Comparison of ENCODE assay signal across 33 cellular contexts in the genomic region with DNA sequence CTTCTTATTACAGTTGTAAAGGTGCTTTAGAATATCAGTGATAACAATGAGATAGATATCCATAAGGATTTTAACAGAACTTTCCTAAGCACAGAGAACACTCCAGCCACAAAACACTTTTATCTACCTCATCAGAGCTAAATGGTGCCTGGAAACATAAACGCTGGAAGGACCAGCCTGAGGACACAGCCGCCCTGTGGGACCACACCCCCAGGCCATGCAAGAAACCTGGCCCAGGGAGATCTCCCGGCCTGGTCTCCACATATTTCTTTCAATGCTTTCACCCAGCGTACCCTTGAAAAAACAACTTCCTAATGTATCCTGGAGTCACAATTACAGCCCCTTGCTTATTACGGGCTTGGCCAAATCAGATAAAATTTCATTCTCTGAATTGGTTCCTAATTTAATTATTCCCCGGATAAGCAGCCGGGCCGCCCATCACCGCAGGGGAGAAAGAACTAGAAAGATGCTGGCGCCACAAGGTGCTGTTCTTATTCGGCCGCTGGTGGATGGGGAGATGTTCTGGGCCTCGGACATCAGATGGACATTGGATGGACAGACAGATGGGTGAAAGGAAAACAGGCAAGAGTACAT.
"Had no signal": no experiment of that assay in that cellular context is flagged by ENCODE, and none has a peak within 500 bp of the region (broad histone marks: within the 10 kb centered on the region; RNA-seq: fewer than 3 reads in every experiment).

No MANE protein-coding gene starts in this region.

- H3K4me2 ChIP-seq: hepatocyte, smooth muscle cell had no signal

- H3K4me3 Mint-ChIP-seq: activated naive CD8-positive, alpha-beta T cell treated with anti-CD3 and anti-CD28 coated beads for 36 hours; mesothelial cell of epicardium; stimulated activated memory B cell treated with anti-CD40 and anti-IgM and Interleukin-4, amounts not matched to agents 10 μg/mL and 1 μg/mL and 100 μg/mL, for 72 hours; stimulated activated naive CD8-positive, alpha-beta T cell treated with anti-CD3 and anti-CD28 coated beads, Interleukin-15, amount 100 ng/mL, for 72 hours; type B pancreatic cell had no signal

- DNase-seq: activated CD4-positive, alpha-beta T cell treated with anti-CD3 and anti-CD28 coated beads for 48 hours; activated CD4-positive, alpha-beta T cell treated with anti-CD3 and anti-CD28 coated beads, Interleukin-2, amount 50 U/mL, for 48 hours; activated CD8-positive, alpha-beta memory T cell treated with anti-CD3 and anti-CD28 coated beads for 24 hours; activated effector memory CD4-positive, alpha-beta T cell treated with Interleukin-2 at 50 U/mL for 16 hours; activated naive CD4-positive, alpha-beta T cell treated with Interleukin-2 at 50 U/mL for 16 hours; activated naive CD8-positive, alpha-beta T cell treated with anti-CD3 and anti-CD28 coated beads for 36 hours; adrenal gland; aorta; body of pancreas; cerebellar nuclear complex; dorsolateral prefrontal cortex; effector memory CD4-positive, alpha-beta T cell; glutamatergic neuron; islet precursor cell; left cardiac atrium; naive B cell; pancreas; psoas muscle; stimulated activated CD4-positive, alpha-beta T cell treated with anti-CD3 and anti-CD28 coated beads, Interleukin-1b, Interleukin-23, amount 100 ng/mL, for 48 hours; stimulated activated CD4-positive, alpha-beta T cell treated with anti-CD3 and anti-CD28 coated beads, Interleukin-4, amount 100 ng/mL, for 4 hours; stimulated activated CD8-positive, alpha-beta memory T cell treated with anti-CD3 and anti-CD28 coated beads, Interleukin-4, amount 100 ng/mL, for 48 hours; stimulated activated naive CD8-positive, alpha-beta T cell treated with anti-CD3 and anti-CD28 coated beads, Interleukin-15, amount 100 ng/mL, for 72 hours; substantia nigra; T-helper 9 cell; uterus; WERI-Rb-1 had no signal

- H3K9me3 ChIP-seq: adrenal gland, body of pancreas, pancreas, psoas muscle, uterus had no signal

- H2AFZ ChIP-seq: hepatocyte had no signal

- H3K36me3 Mint-ChIP-seq: activated naive CD8-positive, alpha-beta T cell treated with anti-CD3 and anti-CD28 coated beads for 36 hours had no signal

- H3K36me3 ChIP-seq: adrenal gland, pancreas, uterus, WERI-Rb-1 had no signal

- H3K27ac Mint-ChIP-seq: activated naive CD8-positive, alpha-beta T cell treated with anti-CD3 and anti-CD28 coated beads for 36 hours; mesothelial cell of epicardium; stimulated activated naive CD8-positive, alpha-beta T cell treated with anti-CD3 and anti-CD28 coated beads, Interleukin-15, amount 100 ng/mL, for 72 hours; type B pancreatic cell had no signal

- H3K4me1 Mint-ChIP-seq: activated naive CD8-positive, alpha-beta T cell treated with anti-CD3 and anti-CD28 coated beads for 36 hours; stimulated activated naive CD8-positive, alpha-beta T cell treated with anti-CD3 and anti-CD28 coated beads, Interleukin-15, amount 100 ng/mL, for 72 hours had no signal

- H3K9me3 Mint-ChIP-seq: activated naive CD8-positive, alpha-beta T cell treated with anti-CD3 and anti-CD28 coated beads for 36 hours; mesothelial cell of epicardium; naive B cell; stimulated activated naive CD8-positive, alpha-beta T cell treated with anti-CD3 and anti-CD28 coated beads, Interleukin-15, amount 100 ng/mL, for 72 hours; type B pancreatic cell had no signal

- H3K27me3 Mint-ChIP-seq: activated naive CD8-positive, alpha-beta T cell treated with anti-CD3 and anti-CD28 coated beads for 36 hours; naive B cell; stimulated activated memory B cell treated with anti-CD40 and anti-IgM and Interleukin-4, amounts not matched to agents 10 μg/mL and 1 μg/mL and 100 μg/mL, for 72 hours; stimulated activated naive CD8-positive, alpha-beta T cell treated with anti-CD3 and anti-CD28 coated beads, Interleukin-15, amount 100 ng/mL, for 72 hours; type B pancreatic cell had no signal

- H3K4me3 ChIP-seq: adrenal gland, body of pancreas, coronary artery, dorsolateral prefrontal cortex, hepatocyte, pancreas, psoas muscle, smooth muscle cell, uterus had no signal

- FAIRE-seq: frontal cortex, pancreas had no signal

- H3K4me1 ChIP-seq: body of pancreas, pancreas, uterus had no signal

- H3K79me2 ChIP-seq: hepatocyte had no signal

- H3K27me3 ChIP-seq: adrenal gland, body of pancreas, dorsolateral prefrontal cortex, hepatocyte, pancreas, uterus had no signal

- H3K27ac ChIP-seq: body of pancreas, coronary artery, hepatocyte, pancreas, psoas muscle, uterus, WERI-Rb-1 had no signal
